ENCODE assay signal across 8 cellular contexts in genomic region chr3:174440350-174440716, GRCh38.
DNase-seq lines count a peak whose midpoint lies in the region; ATAC-seq, FAIRE-seq and TF ChIP-seq lines count a peak whose summit lies in the region.

No MANE protein-coding gene starts in this region.

- H3K27me3 ChIP-seq in HAP-1 (ENCODE audit: low read depth), result no peaks in the 10 kb centered on the region

- no peaks in the 10 kb centered on the region for H3K9me3 Mint-ChIP-seq in naive B cell
- H3K9me3 Mint-ChIP-seq in stimulated activated memory B cell treated with anti-CD40 and anti-IgM and Interleukin-4, amounts not matched to agents 10 μg/mL and 1 μg/mL and 100 μg/mL, for 72 hours, result peaks cover 2% of the 10 kb centered on the region

- H3K9me3 ChIP-seq in HAP-1, result no peaks in the 10 kb centered on the region

- H3K36me3 Mint-ChIP-seq in naive B cell, result no peaks in the 10 kb centered on the region
- no peaks in the 10 kb centered on the region for H3K36me3 Mint-ChIP-seq in stimulated activated memory B cell treated with anti-CD40 and anti-IgM and Interleukin-4, amounts not matched to agents 10 μg/mL and 1 μg/mL and 100 μg/mL, for 72 hours

- H3K4me1 ChIP-seq in HAP-1, result peaks cover 33% of the 10 kb centered on the region

- peak; percentile 33 for DNase-seq in AG04449 (ENCODE audit: low read depth, low spot score)
- DNase-seq in HAP-1 (ENCODE audit: low spot score in 2 of 2), result peak; percentile 39 to 66
- peak; percentile 24 for DNase-seq in OCI-M1 (lab: John Stamatoyannopoulos, UW)
- no peak for DNase-seq in naive B cell

- CTCF ChIA-PET in AG04449 (lab: Yijun Ruan, JAX), result interaction anchor here (1.0 to 1.1 kb wide), 2 partner anchors 703 to 895 kb away, joined by 3 read pairs; no protein-coding TSS in a partner anchor

- peaks cover 8 to 19% (median 15%) of the 10 kb centered on the region in 3 donors for H3K27me3 Mint-ChIP-seq in naive B cell
- peaks cover 11% of the 10 kb centered on the region for H3K27me3 Mint-ChIP-seq in stimulated activated memory B cell treated with anti-CD40 and anti-IgM and Interleukin-4, amounts not matched to agents 10 μg/mL and 1 μg/mL and 100 μg/mL, for 72 hours

- H3K27ac Mint-ChIP-seq in naive B cell, result peak overlapping the region in 1 of 6 donors; percentile 59
- H3K27ac Mint-ChIP-seq in stimulated activated memory B cell treated with anti-CD40 and anti-IgM and Interleukin-4, amounts not matched to agents 10 μg/mL and 1 μg/mL and 100 μg/mL, for 72 hours, result no peak overlapping the region

- no peak for ATAC-seq in naive B cell (ENCODE audit: low read depth in 2 of 2)
- no peak for ATAC-seq in GM19351 (IDR thresholded peaks at IDR 0.05; ENCODE audit: unreplicated experiment)
- no peak for ATAC-seq in stimulated activated memory B cell treated with anti-CD40 and anti-IgM and Interleukin-4, amounts not matched to agents 10 μg/mL and 1 μg/mL and 100 μg/mL, for 72 hours
- no peak for ATAC-seq in HG02884 (IDR thresholded peaks at IDR 0.05; ENCODE audit: unreplicated experiment)

- POLR2A ChIA-PET in AG04449 (lab: Yijun Ruan, JAX), result interaction anchor here (0.9 to 2.1 kb wide), 9 partner anchors 145 to 993 kb away, joined by 3 to 8 read pairs (median 4); no protein-coding TSS in a partner anchor

- H3K4me3 ChIP-seq in AG04449 (ENCODE audit: low read depth, low read length) (peak overlapping the region; percentile 69), HAP-1 (peak overlapping the region; percentile 47)

- no peaks in the 10 kb centered on the region for H3K36me3 ChIP-seq in HAP-1 (replicated peaks)

- no peak for TF ChIP-seq CTCF in AG04449 (IDR thresholded peaks at IDR 0.05; ENCODE audit: insufficient read depth, low read length, missing control alignments)

- peaks cover 10 to 13% (median 13%) of the 10 kb centered on the region in 3 donors for H3K4me1 Mint-ChIP-seq in naive B cell
- H3K4me1 Mint-ChIP-seq in stimulated activated memory B cell treated with anti-CD40 and anti-IgM and Interleukin-4, amounts not matched to agents 10 μg/mL and 1 μg/mL and 100 μg/mL, for 72 hours, result peaks cover 14% of the 10 kb centered on the region

- in situ Hi-C loops in HAP-1 (cut with MboI; ENCODE audit: low sequenced_read_pairs), result no loop called here

- peak; percentile 67 for FAIRE-seq in endometrium (lab: Jason Lieb, UNC)

- peak overlapping the region; percentile 27 to 83 (median 71) for H3K4me3 Mint-ChIP-seq in naive B cell
- H3K4me3 Mint-ChIP-seq in stimulated activated memory B cell treated with anti-CD40 and anti-IgM and Interleukin-4, amounts not matched to agents 10 μg/mL and 1 μg/mL and 100 μg/mL, for 72 hours, result no peak overlapping the region
